In the genomic region with DNA sequence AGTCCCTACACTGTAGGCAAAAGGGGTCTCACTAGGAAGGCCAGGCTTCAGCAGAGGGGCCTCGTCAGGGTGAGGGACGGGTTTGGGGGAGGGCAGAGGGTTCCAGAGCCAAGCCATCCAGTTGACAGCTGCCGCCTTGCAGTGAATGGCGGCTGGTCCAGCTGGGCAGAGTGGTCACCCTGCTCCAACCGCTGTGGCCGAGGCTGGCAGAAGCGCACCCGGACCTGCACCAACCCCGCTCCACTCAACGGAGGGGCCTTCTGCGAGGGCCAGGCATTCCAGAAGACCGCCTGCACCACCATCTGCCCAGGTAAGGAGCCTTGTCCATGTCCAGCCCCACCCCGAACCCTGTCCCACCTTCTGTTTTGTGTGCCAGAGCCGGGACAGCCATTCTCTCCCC, we compare ENCODE assay signal across 25 cellular contexts.
"Had no signal": no experiment of that assay in that cellular context is flagged by ENCODE, and none has a peak within 500 bp of the region (broad histone marks: within the 10 kb centered on the region; RNA-seq: fewer than 3 reads in every experiment).

No MANE protein-coding gene starts in this region.

- H3K4me1 ChIP-seq: pancreas, prostate gland, tibial nerve, uterus had no signal

- H3K27me3 ChIP-seq: neutrophil, pancreas, right lobe of liver, tibial nerve, uterus had no signal

- H3K4me3 ChIP-seq: pancreas, prostate gland, right lobe of liver, smooth muscle cell, tibial nerve, uterus had no signal

- H3K4me1 Mint-ChIP-seq: neural crest cell; stimulated activated memory B cell treated with anti-CD40 and anti-IgM and Interleukin-4, amounts not matched to agents 10 μg/mL and 1 μg/mL and 100 μg/mL, for 72 hours; stimulated activated naive CD8-positive, alpha-beta T cell treated with anti-CD3 and anti-CD28 coated beads, Interleukin-15, amount 100 ng/mL, for 72 hours had no signal

- H3K36me3 ChIP-seq: neutrophil, pancreas, prostate gland, right lobe of liver, uterus had no signal

- H3K27ac Mint-ChIP-seq: memory B cell; nephron; stimulated activated memory B cell treated with anti-CD40 and anti-IgM and Interleukin-4, amounts not matched to agents 10 μg/mL and 1 μg/mL and 100 μg/mL, for 72 hours; type B pancreatic cell had no signal

- H3K9me3 Mint-ChIP-seq: memory B cell; naive thymus-derived CD8-positive, alpha-beta T cell; nephron; neural crest cell; stimulated activated memory B cell treated with anti-CD40 and anti-IgM and Interleukin-4, amounts not matched to agents 10 μg/mL and 1 μg/mL and 100 μg/mL, for 72 hours; stimulated activated naive CD8-positive, alpha-beta T cell treated with anti-CD3 and anti-CD28 coated beads, Interleukin-15, amount 100 ng/mL, for 72 hours; type B pancreatic cell had no signal

- H3K9me3 ChIP-seq: neutrophil, pancreas, prostate gland, right lobe of liver, tibial nerve, uterus had no signal

- DNase-seq: hippocampal formation; kidney glomerular epithelial cell; left cardiac atrium; naive thymus-derived CD8-positive, alpha-beta T cell; occipital lobe; pancreas; retina; stimulated activated CD4-positive, alpha-beta T cell treated with anti-CD3 and anti-CD28 coated beads, Interleukin-1b, Interleukin-23, amount 100 ng/mL, for 48 hours; stimulated activated CD4-positive, alpha-beta T cell treated with anti-CD3 and anti-CD28 coated beads, Interleukin-2, amount 100 ng/mL, for 48 hours; stimulated activated CD4-positive, alpha-beta T cell treated with anti-CD3 and anti-CD28 coated beads, Interleukin-4, amount 100 ng/mL, for 4 hours; stimulated activated CD8-positive, alpha-beta memory T cell treated with anti-CD3 and anti-CD28 coated beads, Interleukin-4, amount 100 ng/mL, for 48 hours; stimulated activated naive CD4-positive, alpha-beta T cell treated with Interleukin-2 at 50 U/mL for 16 hours; stimulated activated naive CD8-positive, alpha-beta T cell treated with anti-CD3 and anti-CD28 coated beads, Interleukin-15, amount 100 ng/mL, for 72 hours; uterus had no signal

- H3K36me3 Mint-ChIP-seq: memory B cell; naive thymus-derived CD8-positive, alpha-beta T cell; stimulated activated memory B cell treated with anti-CD40 and anti-IgM and Interleukin-4, amounts not matched to agents 10 μg/mL and 1 μg/mL and 100 μg/mL, for 72 hours had no signal

- H3K27me3 Mint-ChIP-seq: stimulated activated naive CD8-positive, alpha-beta T cell treated with anti-CD3 and anti-CD28 coated beads, Interleukin-15, amount 100 ng/mL, for 72 hours had no signal

- H3K27ac ChIP-seq: neutrophil, pancreas, prostate gland, right lobe of liver, tibial nerve, uterus had no signal

- H3K4me2 ChIP-seq: smooth muscle cell had no signal

- ATAC-seq: left cardiac atrium; left lobe of liver; naive thymus-derived CD8-positive, alpha-beta T cell; pancreas; right lobe of liver; stimulated activated memory B cell treated with anti-CD40 and anti-IgM and Interleukin-4, amounts not matched to agents 10 μg/mL and 1 μg/mL and 100 μg/mL, for 72 hours; stimulated activated naive CD8-positive, alpha-beta T cell treated with anti-CD3 and anti-CD28 coated beads, Interleukin-15, amount 100 ng/mL, for 72 hours had no signal

- H3K4me3 Mint-ChIP-seq: memory B cell; naive thymus-derived CD8-positive, alpha-beta T cell; nephron; neural crest cell; stimulated activated memory B cell treated with anti-CD40 and anti-IgM and Interleukin-4, amounts not matched to agents 10 μg/mL and 1 μg/mL and 100 μg/mL, for 72 hours; stimulated activated naive CD8-positive, alpha-beta T cell treated with anti-CD3 and anti-CD28 coated beads, Interleukin-15, amount 100 ng/mL, for 72 hours; type B pancreatic cell had no signal
